Comparison of ENCODE assay signal across 8 cellular contexts in the genomic region with DNA sequence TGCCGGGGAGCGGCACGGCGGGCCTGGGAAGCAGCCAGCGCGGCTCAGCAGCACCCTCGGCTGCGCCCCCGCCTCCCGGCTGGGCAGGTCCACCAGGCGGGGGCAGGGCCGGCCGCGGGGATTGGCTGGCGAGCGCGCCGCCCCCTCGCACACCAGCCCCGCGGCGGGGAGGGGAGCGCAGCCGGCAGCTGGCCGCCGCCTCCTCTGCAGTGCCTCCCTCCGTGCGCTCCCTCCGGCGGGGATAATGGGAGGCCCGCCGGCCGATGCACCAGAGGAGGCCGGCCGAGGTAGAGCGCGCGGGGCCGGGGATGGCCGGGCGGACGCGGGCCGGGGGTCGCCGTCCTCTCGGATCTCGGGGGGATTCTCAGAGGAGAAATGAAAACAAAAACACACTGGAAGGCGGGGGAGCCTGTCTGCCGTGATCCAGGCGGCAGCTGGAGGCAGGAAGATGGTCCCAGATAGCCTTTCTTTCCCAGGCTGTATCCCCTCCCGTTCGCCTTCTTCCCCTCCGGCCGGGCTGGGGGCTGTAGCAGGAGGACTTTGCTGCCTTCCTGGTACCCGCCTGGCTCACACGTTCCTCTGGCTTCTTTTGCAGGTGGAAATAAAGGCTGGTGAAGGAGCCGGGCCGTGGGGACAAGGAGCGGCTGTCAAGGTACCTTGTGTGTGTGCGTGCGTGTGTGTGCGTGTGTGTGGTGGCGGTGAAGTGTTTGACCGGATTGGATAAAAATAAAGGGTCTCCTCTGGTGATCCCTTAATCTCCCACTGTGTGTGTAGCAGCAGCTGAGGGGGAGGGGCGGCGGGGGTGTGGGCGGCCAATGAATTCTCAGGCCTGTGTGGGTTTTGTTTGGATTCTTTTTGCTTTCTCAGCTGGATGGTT. TPM values are rescaled to one million over a fixed set of nuclear protein-coding genes. Genes with fewer than 3 reads are reported as not detected.
DNase-seq lines count a peak whose midpoint lies in the region; ATAC-seq and TF ChIP-seq lines count a peak whose summit lies in the region.

No MANE protein-coding gene starts in this region.

- ATAC-seq in GM19035 (IDR thresholded peaks at IDR 0.05; ENCODE audit: unreplicated experiment) (peak; percentile 92), HG03280 (IDR thresholded peaks at IDR 0.05; ENCODE audit: unreplicated experiment) (peak; percentile 97), mucosa of descending colon (peak; percentile 97)

- H3K4me3 ChIP-seq in epithelial cell of proximal tubule (ENCODE audit: low read depth, low read length) (peak overlapping the region; percentile 58), mucosa of descending colon (no peak overlapping the region)

- TF ChIP-seq CTCF in epithelial cell of proximal tubule (conservative IDR thresholded peaks at IDR 0.05; ENCODE audit: low read depth, low read length) (no peak), mucosa of descending colon (IDR thresholded peaks at IDR 0.05) (no peak)

- H3K4me1 ChIP-seq in mucosa of descending colon (ENCODE audit: low read depth) = peaks cover 21% of the 10 kb centered on the region

- H3K9me3 ChIP-seq in mucosa of descending colon = no peaks in the 10 kb centered on the region

- H3K36me3 ChIP-seq in mucosa of descending colon (ENCODE audit: low read depth) = no peaks in the 10 kb centered on the region

- DNase-seq in AG08396 (ENCODE audit: low spot score) (peak; percentile 95), NCI-H526 (lab: John Stamatoyannopoulos, UW) (peak; percentile 32 to 93), epithelial cell of proximal tubule (ENCODE audit: low read depth) (no peak), mucosa of descending colon (peak; percentile 83 to 88 (median 86))
- peak; percentile 80 for DNase-seq in activated CD8-positive, alpha-beta memory T cell treated with anti-CD3 and anti-CD28 coated beads, Interleukin-2, amount 50 U/mL, for 4 hours
- DNase-seq in stimulated activated CD8-positive, alpha-beta memory T cell treated with anti-CD3 and anti-CD28 coated beads, Interleukin-4, amount 100 ng/mL, for 24 hours (ENCODE audit: low read depth) = peak; percentile 74

- intact Hi-C loops in mucosa of descending colon (cut with DNase I, micrococcal nuclease) = no loop called here

RNA-seq across cellular contexts. Expression of a gene that starts 18.0 kb away (rescaled TPM):
- total RNA-seq in epithelial cell of proximal tubule (4.8 and 5.4 TPM in 2 replicates), mucosa of descending colon (10 to 100 TPM; 16.6 to 28.7 (median 21.9) TPM)
